7 cellular contexts compared by ENCODE assay signal in the genomic region with DNA sequence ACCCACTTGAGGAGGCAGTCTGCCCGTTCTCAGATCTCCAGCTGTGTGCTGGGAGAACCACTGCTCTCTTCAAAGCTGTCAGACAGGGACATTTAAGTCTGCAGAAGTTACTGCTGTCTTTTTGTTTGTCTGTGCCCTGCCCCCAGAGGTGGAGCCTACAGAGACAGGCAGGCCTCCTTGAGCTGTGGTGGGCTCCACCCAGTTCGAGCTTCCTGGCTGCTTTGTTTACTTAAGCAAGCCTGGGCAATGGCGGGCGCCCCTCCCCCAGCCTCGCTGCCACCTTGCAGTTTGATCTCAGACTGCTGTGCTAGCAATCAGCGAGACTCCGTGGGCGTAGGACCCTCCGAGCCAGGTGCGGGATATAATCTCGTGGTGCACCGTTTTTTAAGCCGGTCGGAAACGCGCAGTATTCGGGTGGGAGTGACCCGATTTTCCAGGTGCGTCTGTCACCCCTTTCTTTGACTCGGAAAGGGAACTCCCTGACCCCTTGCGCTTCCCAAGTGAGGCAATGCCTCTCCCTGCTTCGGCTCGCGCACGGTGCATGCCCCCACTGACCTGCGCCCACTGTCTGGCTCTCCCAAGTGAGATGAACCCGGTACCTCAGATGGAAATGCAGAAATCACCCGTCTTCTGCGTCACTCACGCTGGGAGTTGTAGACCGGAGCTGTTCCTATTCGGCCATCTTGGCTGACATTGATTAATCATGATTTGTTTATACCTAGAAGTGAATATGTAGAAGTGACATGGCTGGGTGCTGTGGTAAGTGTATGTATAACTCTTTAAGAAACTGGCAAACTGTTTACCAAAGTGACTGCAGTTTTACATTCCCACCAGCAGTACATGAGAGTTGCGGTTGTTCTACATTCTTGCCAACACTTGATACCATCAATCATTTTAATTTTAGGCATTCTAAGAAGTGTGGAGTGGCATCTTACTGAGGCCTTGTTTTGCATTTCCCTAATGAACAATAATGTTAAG.
A peak's percentile ranks its signal among the peaks of the same experiment; 100 is the strongest.
DNase-seq lines count a peak whose midpoint lies in the region; ATAC-seq, FAIRE-seq and TF ChIP-seq lines count a peak whose summit lies in the region.
"Not testable (repeated sequence)": the region's sequence is repeated elsewhere in the genome, so short reads cannot be mapped to it uniquely, and the experiment has no call there.

No MANE protein-coding gene starts in this region.

- not testable (repeated sequence) for BruUV-seq in HepG2 (replicated peaks; lab: Mats Ljungman, UMichigan)

- H3K27ac ChIP-seq in endodermal cell (ENCODE audit: low read depth, low read length); HepG2 (ENCODE audit: extremely low read length, insufficient read depth, low read length): not testable (repeated sequence)

- H3K27ac Mint-ChIP-seq in endodermal cell, result peak overlapping the region; percentile 94
- peak overlapping the region; percentile 73 for H3K27ac Mint-ChIP-seq in progenitor cell of endocrine pancreas

- TF ChIP-seq EP300 in HepG2 (IDR thresholded peaks at IDR 0.05; ENCODE audit: low read depth in 2 of 2, low read length in 2 of 2); HepG2 (CRISPR knock-in tag; IDR thresholded peaks at IDR 0.05; ENCODE audit: borderline replicate concordance): not testable (repeated sequence)

- in situ Hi-C loops in SK-MEL-5 (cut with HindIII; ENCODE audit: low pct_unique_long_range_greater_than_20kb, low sequenced_read_pairs); HepG2 (cut with HindIII; ENCODE audit: extremely low pct_ligation_motif_present, low pct_unique_long_range_greater_than_20kb): not testable (repeated sequence)

- H3K4me3 ChIP-seq in endodermal cell (ENCODE audit: low read length); HepG2 (replicated peaks in 1 of 3; ENCODE audit: insufficient read depth in 1 of 3, low read depth in 2 of 3, low read length in 3 of 3): not testable (repeated sequence)

- TF ChIP-seq RAD21 in HepG2 (CRISPR knock-in tag; IDR thresholded peaks at IDR 0.05), result not testable (repeated sequence)

- H3K9ac ChIP-seq in endodermal cell (ENCODE audit: extremely low read depth, low read length, poor library complexity, severe bottlenecking); HepG2 (ENCODE audit: insufficient read depth, low read depth, low read length): not testable (repeated sequence)

- WGBS in endodermal cell (ENCODE audit: insufficient coverage in 1 of 2, insufficient read length in 1 of 2), 2 experiments, result 91 to 94% methylated on average over 20 to 31 of the region's 33 CpGs
- 75% methylated on average over 19 of the region's 33 CpGs for WGBS in HepG2 (ENCODE audit: low lambda C conversion rate)

- peak; percentile 38 for TF ChIP-seq CTCF in endodermal cell (conservative IDR thresholded peaks at IDR 0.05)
- TF ChIP-seq CTCF in HepG2 (CRISPR knock-in tag; IDR thresholded peaks at IDR 0.05); progenitor cell of endocrine pancreas (IDR thresholded peaks at IDR 0.05; ENCODE audit: unreplicated experiment): not testable (repeated sequence)

- H4K20me1 ChIP-seq in HepG2 (ENCODE audit: insufficient read depth, low read length), result not testable (repeated sequence)

- DNase-seq in Daoy (ENCODE audit: low read depth) (peak; percentile 3), NCI-H69 (lab: John Stamatoyannopoulos, UW) (peak; percentile 29), SK-MEL-5 (ENCODE audit: low read depth, low spot score) (peak; percentile 45)
- DNase-seq in HEK293T (ENCODE audit: extremely low spot score); endodermal cell; HepG2 (ENCODE audit: low spot score); progenitor cell of endocrine pancreas (ENCODE audit: low spot score, unreplicated experiment): not testable (repeated sequence)

- CTCF ChIA-PET in HEK293T (lab: Yijun Ruan, JAX); HepG2 (lab: Yijun Ruan, JAX; ENCODE audit: low intra/inter-chr PET ratio, low total read pairs): not testable (repeated sequence)

- H3K27me3 ChIP-seq in endodermal cell (ENCODE audit: control insufficient read depth, insufficient read depth, low read length, poor library complexity, severe bottlenecking); HepG2 (ENCODE audit: control insufficient read depth in 1 of 2, insufficient read depth in 2 of 2, low read length in 2 of 2): not testable (repeated sequence)

- not testable (repeated sequence) for H3K27me3 Mint-ChIP-seq in endodermal cell (ENCODE audit: insufficient read depth); progenitor cell of endocrine pancreas

- FAIRE-seq in HepG2 (lab: Jason Lieb, UNC), result not testable (repeated sequence)

- POLR2A ChIA-PET in HEK293T (lab: Yijun Ruan, JAX); HepG2 (lab: Yijun Ruan, JAX): not testable (repeated sequence)

- not testable (repeated sequence) for H2AFZ ChIP-seq in HepG2 (ENCODE audit: low read length)

- H3K36me3 ChIP-seq in endodermal cell (ENCODE audit: control insufficient read depth, insufficient read depth, low read length); HepG2 (replicated peaks in 1 of 2; ENCODE audit: control insufficient read depth in 1 of 2, insufficient read depth in 2 of 2, low read length in 2 of 2): not testable (repeated sequence)

- H3K9me3 ChIP-seq in endodermal cell (ENCODE audit: control insufficient read depth, low read length), result peaks cover 12% of the 10 kb centered on the region
- H3K9me3 ChIP-seq in HepG2 (ENCODE audit: low read length), result peaks cover 12% of the 10 kb centered on the region; the same call in 1 of the 2 replicates

- TF ChIP-seq POLR2A in HepG2 (IDR thresholded peaks at IDR 0.05; ENCODE audit: insufficient read depth in 1 of 2, low read depth in 2 of 2, low read length in 2 of 2), result not testable (repeated sequence)

- not testable (repeated sequence) for H3K79me2 ChIP-seq in HepG2 (ENCODE audit: insufficient read depth, low read length)

- intact Hi-C loops in HepG2 (cut with micrococcal nuclease; ENCODE audit: unreplicated experiment), result not testable (repeated sequence)

- H3K4me3 Mint-ChIP-seq in endodermal cell, result peak overlapping the region; percentile 70
- H3K4me3 Mint-ChIP-seq in progenitor cell of endocrine pancreas (ENCODE audit: low read depth), result peak overlapping the region; percentile 67

- H3K4me1 ChIP-seq in endodermal cell (ENCODE audit: control insufficient read depth, insufficient read depth, low read length); HepG2 (ENCODE audit: insufficient read depth, low read length): not testable (repeated sequence)

- not testable (repeated sequence) for H3K4me1 Mint-ChIP-seq in endodermal cell; progenitor cell of endocrine pancreas (ENCODE audit: low read depth)

- H3K4me2 ChIP-seq in HepG2 (ENCODE audit: low read depth, low read length), result not testable (repeated sequence)

- not testable (repeated sequence) for H3K36me3 Mint-ChIP-seq in endodermal cell (ENCODE audit: low read depth); progenitor cell of endocrine pancreas (ENCODE audit: insufficient read depth)

- not testable (repeated sequence) for ATAC-seq in HepG2

- H3K9me3 Mint-ChIP-seq in endodermal cell (peaks cover 37% of the 10 kb centered on the region), progenitor cell of endocrine pancreas (ENCODE audit: low read depth) (peaks cover 23% of the 10 kb centered on the region)

TF ChIP-seq in HEK293T, 16 proteins besides CTCF, POLR2A, EP300 and RAD21:
- TF ChIP-seq, protein P1, sequence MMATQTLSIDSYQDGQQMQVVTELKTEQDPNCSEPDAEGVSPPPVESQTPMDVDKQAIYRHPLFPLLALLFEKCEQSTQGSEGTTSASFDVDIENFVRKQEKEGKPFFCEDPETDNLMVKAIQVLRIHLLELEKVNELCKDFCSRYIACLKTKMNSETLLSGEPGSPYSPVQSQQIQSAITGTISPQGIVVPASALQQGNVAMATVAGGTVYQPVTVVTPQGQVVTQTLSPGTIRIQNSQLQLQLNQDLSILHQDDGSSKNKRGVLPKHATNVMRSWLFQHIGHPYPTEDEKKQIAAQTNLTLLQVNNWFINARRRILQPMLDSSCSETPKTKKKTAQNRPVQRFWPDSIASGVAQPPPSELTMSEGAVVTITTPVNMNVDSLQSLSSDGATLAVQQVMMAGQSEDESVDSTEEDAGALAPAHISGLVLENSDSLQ (IDR thresholded peaks at IDR 0.05), result peak; percentile 91

TF ChIP-seq in HepG2, 621 proteins besides CTCF, POLR2A, EP300 and RAD21:
- TF ChIP-seq ZNF7 (CRISPR knock-in tag; IDR thresholded peaks at IDR 0.05), result peak; percentile 69
